ENCODE assay signal across 8 cellular contexts in the genomic region with DNA sequence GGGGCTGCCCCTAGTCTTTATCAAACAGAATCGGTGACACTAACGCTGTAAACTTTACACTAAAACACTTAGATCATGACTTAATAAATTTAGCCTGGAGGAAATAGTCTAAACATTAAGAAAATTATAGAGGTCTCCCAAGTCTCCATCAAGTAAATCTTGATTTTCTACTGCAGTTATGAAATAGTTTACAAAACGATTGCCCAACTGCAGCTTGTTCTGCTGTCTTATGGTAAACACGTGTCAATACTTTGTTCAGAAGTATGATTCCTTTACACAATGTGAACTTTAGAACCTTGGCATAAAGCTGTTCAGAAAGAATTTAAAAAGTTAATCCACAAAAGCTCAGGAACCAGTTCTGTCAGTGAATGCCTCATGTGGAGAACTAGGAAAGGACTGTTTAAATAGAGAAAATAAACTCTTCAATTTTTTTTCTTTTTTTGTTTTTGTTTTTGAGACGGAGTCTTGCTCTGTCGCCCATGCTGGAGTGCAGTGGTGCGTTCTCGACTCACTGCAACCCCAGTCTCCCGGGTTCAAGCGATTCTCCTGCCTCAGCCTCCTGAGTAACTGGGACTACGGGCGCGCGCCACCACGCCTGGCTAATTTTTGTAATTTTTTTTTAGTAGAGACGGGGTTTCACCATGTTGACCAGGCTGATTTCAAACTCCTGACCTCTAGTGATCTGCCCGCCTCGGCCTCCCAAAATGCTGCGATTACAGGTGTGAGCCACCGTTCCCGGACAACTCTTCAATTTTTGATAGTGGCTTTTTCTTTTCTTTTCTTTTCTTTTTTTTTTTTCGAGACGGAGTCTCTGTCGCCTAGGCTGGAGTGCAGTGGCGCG. TPM values are rescaled to one million over a fixed set of nuclear protein-coding genes. Genes with fewer than 3 reads are reported as not detected.
DNase-seq lines count a peak whose midpoint lies in the region; ATAC-seq, FAIRE-seq and TF ChIP-seq lines count a peak whose summit lies in the region.

No MANE protein-coding gene starts in this region.

- no peaks in the 10 kb centered on the region for H3K9me3 ChIP-seq in tibial artery

- in situ Hi-C loops in ACHN (cut with HindIII; ENCODE audit: low pct_ligation_motif_present, low pct_unique_long_range_greater_than_20kb, low sequenced_read_pairs), result no loop called here

- no peak for TF ChIP-seq POLR2A in GM12892 (IDR thresholded peaks at IDR 0.05; ENCODE audit: low read depth, low read length)

- H3K27ac ChIP-seq in tibial artery, result peak overlapping the region; percentile 93 to 98

- intact Hi-C loops in left colon (cut with DNase I, micrococcal nuclease), result no loop called here
- intact Hi-C loops in tibial artery (cut with DNase I; ENCODE audit: low total_unique reads), result no loop called here

- DNase-seq in ACHN (peak; percentile 0), HPDE6-E6E7 (ENCODE audit: extremely low spot score) (peak; percentile 37), amniotic stem cell (lab: John Stamatoyannopoulos, UW) (peak; percentile 2), left colon (no peak), tibial artery (no peak), GM12892 (ENCODE audit: insufficient read length) (no peak)
- DNase-seq in activated CD4-positive, CD25-positive, alpha-beta regulatory T cell treated with anti-CD3 and anti-CD28 coated beads, Interleukin-2, amount 50 U/mL, for 72 hours, result no peak

- no peak for FAIRE-seq in GM12892 (lab: Jason Lieb, UNC)

- TF ChIP-seq CTCF in tibial artery (IDR thresholded peaks at IDR 0.05), result no peak

- ATAC-seq in left colon (peak; percentile 40), GM21576 (IDR thresholded peaks at IDR 0.05; ENCODE audit: unreplicated experiment) (no peak)

- H3K36me3 ChIP-seq in tibial artery, result no peaks in the 10 kb centered on the region

- peak overlapping the region; percentile 80 to 88 for H3K4me3 ChIP-seq in tibial artery

- H3K27me3 ChIP-seq in tibial artery, result no peaks in the 10 kb centered on the region

- H3K4me1 ChIP-seq in tibial artery, result peaks cover 0 to 42% (median 29%) of the 10 kb centered on the region in 4 donors

RNA-seq across cellular contexts. Expression of a gene that starts 1.6 kb away (rescaled TPM):
- 10 to 100 TPM; 27.4 to 37.6 TPM for total RNA-seq in left colon
- polyA plus RNA-seq in GM12892 (2012; ENCODE audit: missing spikeins), result 11.0 TPM

RNA-seq across cellular contexts. Expression of a gene that starts 34.1 kb away (rescaled TPM):
- total RNA-seq in left colon, result 10 to 100 TPM; 18.4 to 25.1 TPM
- 3.3 TPM for polyA plus RNA-seq in GM12892 (2012; ENCODE audit: missing spikeins)

Comparison
In these comparisons a context has a peak if more than half of its experiments do, and no peak if none do; other contexts are left out.
1. DNase-seq: peak in ACHN (single experiment), HPDE6-E6E7 (single experiment) and amniotic stem cell (single experiment); none in left colon (0 of 2), tibial artery (0 of 2), GM12892 (single experiment) and activated CD4-positive, CD25-positive, alpha-beta regulatory T cell treated with anti-CD3 and anti-CD28 coated beads, Interleukin-2, amount 50 U/mL, for 72 hours (single experiment).